23 cellular contexts compared by ENCODE assay signal in genomic region chr1:30464187-30464617, GRCh38.
"Had no signal": no experiment of that assay in that cellular context is flagged by ENCODE, and none has a peak within 500 bp of the region (broad histone marks: within the 10 kb centered on the region; RNA-seq: fewer than 3 reads in every experiment).

No MANE protein-coding gene starts in this region.

- H3K4me3 ChIP-seq: coronary artery, dorsolateral prefrontal cortex, esophagus muscularis mucosa, gastroesophageal sphincter, heart left ventricle, hepatocyte, lower lobe of right lung, mucosa of descending colon had no signal

- H3K4me1 ChIP-seq: esophagus muscularis mucosa, foreskin keratinocyte, gastroesophageal sphincter, heart left ventricle, lower lobe of right lung had no signal

- FAIRE-seq: colon, endothelial cell of umbilical vein, frontal cortex had no signal

- H2AFZ ChIP-seq: hepatocyte had no signal

- H3K27me3 ChIP-seq: foreskin keratinocyte, hepatocyte had no signal

- ATAC-seq: foreskin keratinocyte, gastroesophageal sphincter, heart left ventricle, left colon, left lobe of liver, left ventricle myocardium superior, lower lobe of right lung, mucosa of descending colon had no signal

- H3K27ac ChIP-seq: coronary artery, dorsolateral prefrontal cortex, esophagus muscularis mucosa, foreskin keratinocyte, gastroesophageal sphincter, heart left ventricle, hepatocyte, lower lobe of right lung had no signal

- H3K9me3 ChIP-seq: lower lobe of right lung, mucosa of descending colon had no signal

- H3K4me2 ChIP-seq: hepatocyte had no signal

- H3K79me2 ChIP-seq: hepatocyte had no signal

- DNase-seq: dermis blood vessel endothelial cell; effector CD4-positive, alpha-beta T cell; effector memory CD4-positive, alpha-beta T cell; foreskin keratinocyte; heart left ventricle; hypothalamus; immature natural killer cell; islet precursor cell; left colon; left ventricle myocardium superior; lower lobe of right lung; mesenchymal stem cell; mucosa of descending colon; naive B cell had no signal

- H3K36me3 ChIP-seq: esophagus muscularis mucosa, gastroesophageal sphincter, heart left ventricle, lower lobe of right lung had no signal
